Comparison of ENCODE assay signal across 1 cellular context in genomic region chr20:1212607-1213396, GRCh38.
TF ChIP-seq lines count a peak whose summit lies in the region.

No MANE protein-coding gene starts in this region.

TF ChIP-seq in HepG2, 621 proteins besides CTCF, POLR2A, EP300 and RAD21 (continued from another document and continues in another):
- TF ChIP-seq ZNF501 (CRISPR knock-in tag; IDR thresholded peaks at IDR 0.05) (peak; percentile 75), MATR3 (CRISPR knock-in tag; IDR thresholded peaks at IDR 0.05) (no peak), ZSCAN12 (CRISPR knock-in tag; IDR thresholded peaks at IDR 0.05) (no peak), ZNF101 (CRISPR knock-in tag; IDR thresholded peaks at IDR 0.05; ENCODE audit: borderline replicate concordance, low read depth) (no peak), ZNF407 (CRISPR knock-in tag; IDR thresholded peaks at IDR 0.05; ENCODE audit: not compliant biosample characterization) (peak; percentile 55), KLF15 (CRISPR knock-in tag; IDR thresholded peaks at IDR 0.05; ENCODE audit: borderline replicate concordance) (0 out of 2 replicates have a peak, but pooled peaks have one; percentile 24), KDM4B (CRISPR knock-in tag; IDR thresholded peaks at IDR 0.05) (no peak), PPARG (CRISPR knock-in tag; conservative IDR thresholded peaks at IDR 0.05) (peak; percentile 58; the same call in 1 of the 2 replicates), SP140L (CRISPR knock-in tag; IDR thresholded peaks at IDR 0.05; ENCODE audit: borderline replicate concordance) (peak; percentile 71; the same call in 1 of the 2 replicates), KLF13 (CRISPR knock-in tag; IDR thresholded peaks at IDR 0.05) (no peak), KDM1A (CRISPR knock-in tag; IDR thresholded peaks at IDR 0.05) (no peak), ZNF367 (CRISPR knock-in tag; IDR thresholded peaks at IDR 0.05; ENCODE audit: borderline replicate concordance) (no peak), ZNF530 (CRISPR knock-in tag; IDR thresholded peaks at IDR 0.05; ENCODE audit: low read depth) (no peak), ZNF776 (CRISPR knock-in tag; IDR thresholded peaks at IDR 0.05) (no peak), THRA (CRISPR knock-in tag; IDR thresholded peaks at IDR 0.05; ENCODE audit: borderline replicate concordance) (no peak), TAF15 (IDR thresholded peaks at IDR 0.05; ENCODE audit: low read depth, low read length, poor library complexity, severe bottlenecking) (no peak), ZNF3 (CRISPR knock-in tag; IDR thresholded peaks at IDR 0.05) (no peak), TEF (CRISPR knock-in tag; IDR thresholded peaks at IDR 0.05) (no peak), KAT8 (CRISPR knock-in tag; IDR thresholded peaks at IDR 0.05) (peak; percentile 66), ZFP36 (IDR thresholded peaks at IDR 0.05; ENCODE audit: borderline replicate concordance, low read depth, low read length, partially characterized antibody) (no peak), FOXP4 (CRISPR knock-in tag; IDR thresholded peaks at IDR 0.05) (peak; percentile 57), KLF9 (CRISPR knock-in tag; IDR thresholded peaks at IDR 0.05; ENCODE audit: low read depth) (no peak), ARNTL (CRISPR knock-in tag; IDR thresholded peaks at IDR 0.05) (no peak), FUBP1 (CRISPR knock-in tag; IDR thresholded peaks at IDR 0.05; ENCODE audit: borderline replicate concordance) (0 out of 2 replicates have a peak, but pooled peaks have one; percentile 51), TP53 (CRISPR knock-in tag; conservative IDR thresholded peaks at IDR 0.05) (no peak), HHEX (CRISPR knock-in tag; IDR thresholded peaks at IDR 0.05) (0 out of 2 replicates have a peak, but pooled peaks have one; percentile 29), CBFB (CRISPR knock-in tag; IDR thresholded peaks at IDR 0.05) (peak; percentile 50; the same call in 1 of the 2 replicates), ZFY (CRISPR knock-in tag; IDR thresholded peaks at IDR 0.05) (no peak), ZMAT3 (CRISPR knock-in tag; conservative IDR thresholded peaks at IDR 0.05) (0 out of 2 replicates have a peak, but pooled peaks have one; percentile 37), TRIM22 (IDR thresholded peaks at IDR 0.05) (no peak), SNAPC5 (CRISPR knock-in tag; IDR thresholded peaks at IDR 0.05; ENCODE audit: borderline replicate concordance) (0 out of 2 replicates have a peak, but pooled peaks have one; percentile 58), ZNF891 (CRISPR knock-in tag; IDR thresholded peaks at IDR 0.05) (no peak; the same call in 1 of the 2 replicates), ATF7 (IDR thresholded peaks at IDR 0.05) (no peak), ATF7 (CRISPR knock-in tag; IDR thresholded peaks at IDR 0.05) (no peak), GPBP1L1 (CRISPR knock-in tag; IDR thresholded peaks at IDR 0.05) (no peak), SMAD9 (CRISPR knock-in tag; IDR thresholded peaks at IDR 0.05) (no peak), HNF4G (IDR thresholded peaks at IDR 0.05; ENCODE audit: borderline replicate concordance, low read depth, low read length) (no peak), HNF4G (CRISPR knock-in tag; IDR thresholded peaks at IDR 0.05; ENCODE audit: borderline replicate concordance, low read depth) (no peak), HINFP (CRISPR knock-in tag; IDR thresholded peaks at IDR 0.05; ENCODE audit: low read depth) (no peak), BHLHE40 (IDR thresholded peaks at IDR 0.05; ENCODE audit: low read length) (peak; percentile 42; the same call in 1 of the 2 replicates), TMF1 (CRISPR knock-in tag; IDR thresholded peaks at IDR 0.05; ENCODE audit: low read depth) (no peak), RFXAP (CRISPR knock-in tag; IDR thresholded peaks at IDR 0.05; ENCODE audit: borderline replicate concordance) (0 out of 2 replicates have a peak, but pooled peaks have one; percentile 25)
